In the genomic region with DNA sequence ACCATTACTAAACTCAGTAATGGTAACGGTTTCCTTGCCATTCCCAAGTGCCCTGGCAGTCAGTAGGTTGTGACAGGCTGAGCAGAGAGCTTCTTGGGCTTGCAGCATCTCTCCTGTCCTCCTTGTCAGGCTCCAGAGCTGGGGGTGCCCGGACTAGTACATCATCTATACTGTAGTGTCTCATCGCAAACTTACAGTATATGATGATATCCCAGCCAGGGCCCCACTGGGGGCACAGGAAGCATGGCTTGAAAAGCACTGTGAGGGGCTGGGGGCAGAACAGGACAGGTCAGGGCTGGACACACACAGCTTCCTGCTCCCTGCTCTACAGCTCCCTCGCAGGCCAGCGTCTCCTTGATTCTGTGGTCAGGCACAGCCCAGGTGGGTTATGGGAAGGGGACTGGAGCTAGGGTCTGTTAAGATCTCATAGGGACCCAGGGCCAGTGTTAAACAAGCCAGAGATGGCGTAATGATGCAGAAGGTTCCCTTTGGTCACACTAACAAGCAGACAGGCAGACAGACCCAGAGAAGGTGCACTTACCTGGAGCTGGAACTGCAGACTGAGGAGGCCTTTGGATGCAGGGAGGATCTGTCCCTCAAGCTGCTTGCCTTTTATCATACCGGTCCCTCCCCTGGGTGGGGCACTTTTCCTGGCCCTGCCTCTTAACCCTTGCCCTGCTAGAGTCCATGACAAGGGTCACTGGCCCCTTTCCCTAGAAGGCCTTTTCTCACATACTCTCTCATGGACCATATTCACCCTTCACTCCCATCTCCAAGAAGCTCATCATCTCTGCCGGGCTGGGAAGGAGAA, we compare ENCODE assay signal across 2 cellular contexts.
TF ChIP-seq lines count a peak whose summit lies in the region.

No MANE protein-coding gene starts in this region.

TF ChIP-seq in A549, 52 proteins besides CTCF, POLR2A, EP300 and RAD21:
- TF ChIP-seq HOXB5 (CRISPR knock-in tag; IDR thresholded peaks at IDR 0.05) (no peak), CEBPB (IDR thresholded peaks at IDR 0.05) (no peak), KDM5A (IDR thresholded peaks at IDR 0.05) (no peak), CHD2 (IDR thresholded peaks at IDR 0.05; ENCODE audit: low read length, partially characterized antibody) (no peak), NFE2L2 (conservative IDR thresholded peaks at IDR 0.05; ENCODE audit: low read length) (no peak), RNF2 (IDR thresholded peaks at IDR 0.05; ENCODE audit: borderline replicate concordance, low read depth) (no peak), RFX5 (IDR thresholded peaks at IDR 0.05) (no peak), TP53 (CRISPR knock-in tag; IDR thresholded peaks at IDR 0.05) (no peak), NPAS2 (CRISPR knock-in tag; IDR thresholded peaks at IDR 0.05; ENCODE audit: borderline replicate concordance) (no peak), ZC3H11A (IDR thresholded peaks at IDR 0.05) (no peak), TFCP2L1 (CRISPR knock-in tag; IDR thresholded peaks at IDR 0.05) (no peak), ZSCAN20 (CRISPR knock-in tag; IDR thresholded peaks at IDR 0.05) (no peak)
- TF ChIP-seq, protein P1, sequence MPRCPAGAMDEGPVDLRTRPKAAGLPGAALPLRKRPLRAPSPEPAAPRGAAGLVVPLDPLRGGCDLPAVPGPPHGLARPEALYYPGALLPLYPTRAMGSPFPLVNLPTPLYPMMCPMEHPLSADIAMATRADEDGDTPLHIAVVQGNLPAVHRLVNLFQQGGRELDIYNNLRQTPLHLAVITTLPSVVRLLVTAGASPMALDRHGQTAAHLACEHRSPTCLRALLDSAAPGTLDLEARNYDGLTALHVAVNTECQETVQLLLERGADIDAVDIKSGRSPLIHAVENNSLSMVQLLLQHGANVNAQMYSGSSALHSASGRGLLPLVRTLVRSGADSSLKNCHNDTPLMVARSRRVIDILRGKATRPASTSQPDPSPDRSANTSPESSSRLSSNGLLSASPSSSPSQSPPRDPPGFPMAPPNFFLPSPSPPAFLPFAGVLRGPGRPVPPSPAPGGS (IDR thresholded peaks at IDR 0.05) = no peak
- TF ChIP-seq, protein P2, sequence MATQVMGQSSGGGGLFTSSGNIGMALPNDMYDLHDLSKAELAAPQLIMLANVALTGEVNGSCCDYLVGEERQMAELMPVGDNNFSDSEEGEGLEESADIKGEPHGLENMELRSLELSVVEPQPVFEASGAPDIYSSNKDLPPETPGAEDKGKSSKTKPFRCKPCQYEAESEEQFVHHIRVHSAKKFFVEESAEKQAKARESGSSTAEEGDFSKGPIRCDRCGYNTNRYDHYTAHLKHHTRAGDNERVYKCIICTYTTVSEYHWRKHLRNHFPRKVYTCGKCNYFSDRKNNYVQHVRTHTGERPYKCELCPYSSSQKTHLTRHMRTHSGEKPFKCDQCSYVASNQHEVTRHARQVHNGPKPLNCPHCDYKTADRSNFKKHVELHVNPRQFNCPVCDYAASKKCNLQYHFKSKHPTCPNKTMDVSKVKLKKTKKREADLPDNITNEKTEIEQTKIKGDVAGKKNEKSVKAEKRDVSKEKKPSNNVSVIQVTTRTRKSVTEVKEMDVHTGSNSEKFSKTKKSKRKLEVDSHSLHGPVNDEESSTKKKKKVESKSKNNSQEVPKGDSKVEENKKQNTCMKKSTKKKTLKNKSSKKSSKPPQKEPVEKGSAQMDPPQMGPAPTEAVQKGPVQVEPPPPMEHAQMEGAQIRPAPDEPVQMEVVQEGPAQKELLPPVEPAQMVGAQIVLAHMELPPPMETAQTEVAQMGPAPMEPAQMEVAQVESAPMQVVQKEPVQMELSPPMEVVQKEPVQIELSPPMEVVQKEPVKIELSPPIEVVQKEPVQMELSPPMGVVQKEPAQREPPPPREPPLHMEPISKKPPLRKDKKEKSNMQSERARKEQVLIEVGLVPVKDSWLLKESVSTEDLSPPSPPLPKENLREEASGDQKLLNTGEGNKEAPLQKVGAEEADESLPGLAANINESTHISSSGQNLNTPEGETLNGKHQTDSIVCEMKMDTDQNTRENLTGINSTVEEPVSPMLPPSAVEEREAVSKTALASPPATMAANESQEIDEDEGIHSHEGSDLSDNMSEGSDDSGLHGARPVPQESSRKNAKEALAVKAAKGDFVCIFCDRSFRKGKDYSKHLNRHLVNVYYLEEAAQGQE (IDR thresholded peaks at IDR 0.05) = no peak
- TF ChIP-seq, protein P3, sequence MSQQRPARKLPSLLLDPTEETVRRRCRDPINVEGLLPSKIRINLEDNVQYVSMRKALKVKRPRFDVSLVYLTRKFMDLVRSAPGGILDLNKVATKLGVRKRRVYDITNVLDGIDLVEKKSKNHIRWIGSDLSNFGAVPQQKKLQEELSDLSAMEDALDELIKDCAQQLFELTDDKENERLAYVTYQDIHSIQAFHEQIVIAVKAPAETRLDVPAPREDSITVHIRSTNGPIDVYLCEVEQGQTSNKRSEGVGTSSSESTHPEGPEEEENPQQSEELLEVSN (IDR thresholded peaks at IDR 0.05; ENCODE audit: borderline replicate concordance, low read depth) = no peak

TF ChIP-seq in HepG2, 621 proteins besides CTCF, POLR2A, EP300 and RAD21:
- TF ChIP-seq ZNF652 (CRISPR knock-in tag; IDR thresholded peaks at IDR 0.05; ENCODE audit: borderline replicate concordance, low read depth) (peak; percentile 86), ZNF768 (CRISPR knock-in tag; IDR thresholded peaks at IDR 0.05) (peak; percentile 24; the same call in 1 of the 2 replicates), ZSCAN30 (CRISPR knock-in tag; IDR thresholded peaks at IDR 0.05) (no peak)
